18 cellular contexts compared by ENCODE assay signal in genomic region chr5:174329738-174330137, GRCh38.
DNase-seq lines count a peak whose midpoint lies in the region; ATAC-seq and TF ChIP-seq lines count a peak whose summit lies in the region.
"Had no signal": no experiment of that assay in that cellular context is flagged by ENCODE, and none has a peak within 500 bp of the region (broad histone marks: within the 10 kb centered on the region; RNA-seq: fewer than 3 reads in every experiment).

No MANE protein-coding gene starts in this region.

- no peak overlapping the region for H2AFZ ChIP-seq in fibroblast of lung (ENCODE audit: low read length)

- H3K27me3 ChIP-seq in BLaER1 treated with 17β-estradiol and CSF1 and Interleukin-3, amounts not matched to agents 10 nM and 100 nM = no peaks in the 10 kb centered on the region
- H3K27me3 ChIP-seq in fibroblast of lung (ENCODE audit: control insufficient read depth, insufficient read depth, low read length) = no peaks in the 10 kb centered on the region
- peaks cover 0 to 17% (median 2%) of the 10 kb centered on the region in 3 donors for H3K27me3 ChIP-seq in psoas muscle (ENCODE audit: insufficient read depth in 3 of 3, low read length in 2 of 3)
- H3K27me3 ChIP-seq: BLaER1, Peyer's patch, vagina had no signal

- ATAC-seq in psoas muscle (no peak), HG03139 (IDR thresholded peaks at IDR 0.05; ENCODE audit: unreplicated experiment) (no peak), GM18520 (IDR thresholded peaks at IDR 0.05; ENCODE audit: unreplicated experiment) (no peak)
- ATAC-seq: effector memory CD8-positive, alpha-beta T cell; GM23338 had no signal

- H3K27ac ChIP-seq in BLaER1 treated with 17β-estradiol and CSF1 and Interleukin-3, amounts not matched to agents 10 nM and 100 nM = peak overlapping the region in 4 of 11 experiments; percentile 53 to 68 (median 61); a peak in 4 of 22 replicates
- H3K27ac ChIP-seq in fibroblast of lung (ENCODE audit: insufficient read depth, low read length) (no peak overlapping the region), psoas muscle (no peak overlapping the region)
- H3K27ac ChIP-seq: esophagus squamous epithelium, Peyer's patch, vagina, VCaP had no signal

- DNase-seq in SK-N-DZ (ENCODE audit: low spot score) = peak; percentile 81
- peak; percentile 50 to 70 for DNase-seq in fibroblast of lung (ENCODE audit: low read depth in 2 of 2)
- DNase-seq in stromal cell of bone marrow (ENCODE audit: low read depth) = peak; percentile 50
- DNase-seq in psoas muscle = no peak
- DNase-seq: activated CD4-positive, alpha-beta T cell treated with anti-CD3 and anti-CD28 coated beads, Interleukin-2, amount 10 ng/mL, durations not matched to agents 7 days and 5 days; DND-41; effector memory CD8-positive, alpha-beta T cell; esophagus squamous epithelium; NCI-H2107; NCI-H510A treated with DMSO at 0.1 percent for 48 hours; Peyer's patch had no signal

- H3K4me1 ChIP-seq in BLaER1 treated with 17β-estradiol and CSF1 and Interleukin-3, amounts not matched to agents 10 nM and 100 nM = peaks cover 10 to 26% (median 21%) of the 10 kb centered on the region in 10 experiments; a peak in 17 of 20 replicates
- H3K4me1 ChIP-seq in fibroblast of lung (ENCODE audit: control insufficient read depth, extremely low read depth, insufficient read depth, low read length) (no peaks in the 10 kb centered on the region), psoas muscle (no peaks in the 10 kb centered on the region)
- H3K4me1 ChIP-seq: esophagus squamous epithelium, Peyer's patch, vagina had no signal

- no peak overlapping the region for H3K4me3 ChIP-seq in BLaER1 treated with 17β-estradiol and CSF1 and Interleukin-3, amounts not matched to agents 10 nM and 100 nM
- H3K4me3 ChIP-seq in fibroblast of lung (replicated peaks in 1 of 4; ENCODE audit: control extremely low read depth in 1 of 4, insufficient read depth in 1 of 4, low read depth in 3 of 4, low read length in 4 of 4) = no peak overlapping the region
- no peak overlapping the region for H3K4me3 ChIP-seq in psoas muscle
- H3K4me3 ChIP-seq: BLaER1, esophagus squamous epithelium, GM23338, Peyer's patch, vagina had no signal

- peak overlapping the region in 7 of 11 experiments; percentile 21 to 44 (median 34); a peak in 7 of 22 replicates for H3K4me2 ChIP-seq in BLaER1 treated with 17β-estradiol and CSF1 and Interleukin-3, amounts not matched to agents 10 nM and 100 nM
- no peak overlapping the region for H3K4me2 ChIP-seq in fibroblast of lung (ENCODE audit: extremely low read depth, insufficient read depth, low read length)
- H3K4me2 ChIP-seq: BLaER1, GM23338 had no signal

- 35 to 45% (median 43%) methylated on average over 5 of the region's 5 CpGs for WGBS in psoas muscle, 3 donors

- no peaks in the 10 kb centered on the region for H4K20me1 ChIP-seq in BLaER1 treated with 17β-estradiol and CSF1 and Interleukin-3, amounts not matched to agents 10 nM and 100 nM
- H4K20me1 ChIP-seq in fibroblast of lung (ENCODE audit: control insufficient read depth, extremely low read depth, insufficient read depth, low read length) = no peaks in the 10 kb centered on the region
- H4K20me1 ChIP-seq: BLaER1 had no signal

- H3K9ac ChIP-seq in BLaER1 treated with 17β-estradiol and CSF1 and Interleukin-3, amounts not matched to agents 10 nM and 100 nM = no peak overlapping the region
- no peak overlapping the region for H3K9ac ChIP-seq in fibroblast of lung (ENCODE audit: insufficient read depth, low read length)
- H3K9ac ChIP-seq: BLaER1 had no signal

- intact Hi-C loops in psoas muscle (cut with DNase I) = loop anchor here in 1 of 2 donors (5.0 to 10.0 kb wide), 3 partner anchors 405 to 1015 kb away; no protein-coding TSS in a partner anchor

- no peaks in the 10 kb centered on the region for H3K9me3 ChIP-seq in BLaER1 treated with 17β-estradiol and CSF1 and Interleukin-3, amounts not matched to agents 10 nM and 100 nM (replicated peaks in 1 of 11)
- H3K9me3 ChIP-seq in fibroblast of lung (ENCODE audit: control insufficient read depth, insufficient read depth, low read depth, low read length) (no peaks in the 10 kb centered on the region), psoas muscle (no peaks in the 10 kb centered on the region)
- H3K9me3 ChIP-seq: BLaER1, esophagus squamous epithelium, Peyer's patch, vagina had no signal

- H3K36me3 ChIP-seq in BLaER1 treated with 17β-estradiol and CSF1 and Interleukin-3, amounts not matched to agents 10 nM and 100 nM = no peaks in the 10 kb centered on the region
- H3K36me3 ChIP-seq in fibroblast of lung (ENCODE audit: control insufficient read depth, insufficient read depth, low read length) (no peaks in the 10 kb centered on the region), psoas muscle (ENCODE audit: insufficient read depth in 1 of 2, low read depth in 1 of 2) (no peaks in the 10 kb centered on the region)
- H3K36me3 ChIP-seq: BLaER1, esophagus squamous epithelium, Peyer's patch, vagina had no signal

- H3K79me2 ChIP-seq in fibroblast of lung (ENCODE audit: control insufficient read depth, insufficient read depth, low read length) = no peaks in the 10 kb centered on the region

- no peak for TF ChIP-seq CTCF in fibroblast of lung (conservative IDR thresholded peaks at IDR 0.05 in 1 of 2, IDR thresholded peaks at IDR 0.05 in 1 of 2; ENCODE audit: low read depth in 1 of 2, low read length in 2 of 2)
- TF ChIP-seq CTCF in psoas muscle (IDR thresholded peaks at IDR 0.05) = no peak

Comparison
In these comparisons a context has a peak if more than half of its experiments do, and no peak if none do; other contexts are left out.
1. DNase-seq: peak in SK-N-DZ (single experiment), fibroblast of lung (2 of 2) and stromal cell of bone marrow (single experiment); none in psoas muscle (0 of 2).